In genomic region chr20:36519012-36519719, GRCh38 we compare ENCODE assay signal across 17 cellular contexts. TPM values are rescaled to one million over a fixed set of nuclear protein-coding genes. Genes with fewer than 3 reads are reported as not detected.
DNase-seq lines count a peak whose midpoint lies in the region; ATAC-seq, FAIRE-seq and TF ChIP-seq lines count a peak whose summit lies in the region.
"Had no signal": no experiment of that assay in that cellular context is flagged by ENCODE, and none has a peak within 500 bp of the region (broad histone marks: within the 10 kb centered on the region; RNA-seq: fewer than 3 reads in every experiment).

No MANE protein-coding gene starts in this region.

- POLR2A ChIA-PET in GM12878 (lab: Charles Lee), result interaction anchor here (0.6 kb wide), 2 partner anchors 88 to 349 kb away, joined by 5 read pairs; no protein-coding TSS in a partner anchor

- SMC1A ChIA-PET in GM12878 (lab: Charles Lee; ENCODE audit: uncharacterized antibody, unreplicated experiment), result interaction anchor here (1.3 kb wide), 1 partner anchor 202 kb away, joined by 3 read pairs; no protein-coding TSS in a partner anchor

- no peak for TF ChIP-seq POLR2A in GM12878 (IDR thresholded peaks at IDR 0.05; ENCODE audit: low read depth, low read length)

- H3K27me3 ChIP-seq in GM12878 (replicated peaks in 1 of 2; ENCODE audit: control insufficient read depth in 2 of 2, insufficient read depth in 2 of 2, low read length in 1 of 2), result no peaks in the 10 kb centered on the region

- no peak overlapping the region for H3K4me2 ChIP-seq in GM12878 (ENCODE audit: control insufficient read depth, insufficient read depth)

- CTCF ChIA-PET in GM12878 (lab: Yijun Ruan, JAX), result no interaction called here

- TF ChIP-seq CTCF in GM12865 (IDR thresholded peaks at IDR 0.05; ENCODE audit: insufficient read depth, low read depth, low read length, missing control alignments), result no peak
- TF ChIP-seq CTCF in GM12878 (IDR thresholded peaks at IDR 0.05 in 2 of 3, conservative IDR thresholded peaks at IDR 0.05 in 1 of 3; ENCODE audit: control insufficient read depth in 2 of 3, extremely low read depth in 1 of 3, insufficient read depth in 1 of 3, low read depth in 3 of 3, low read length in 3 of 3), result no peak

- H3K9ac ChIP-seq in GM12878 (ENCODE audit: control insufficient read depth, insufficient read depth, low read length), result no peak overlapping the region

- H3K9me3 ChIP-seq in GM12878 (replicated peaks; ENCODE audit: control insufficient read depth, insufficient read depth, low read length), result no peaks in the 10 kb centered on the region

- 0 out of 2 replicates have a peak, but pooled peaks cover 3% of the 10 kb centered on the region for H3K4me1 ChIP-seq in GM12878 (ENCODE audit: control insufficient read depth, insufficient read depth, low read length)

- no peaks in the 10 kb centered on the region for H4K20me1 ChIP-seq in GM12878 (ENCODE audit: control insufficient read depth, insufficient read depth)

- TF ChIP-seq RAD21 in GM12878 (IDR thresholded peaks at IDR 0.05; ENCODE audit: insufficient read depth, low read depth, low read length), result no peak

- peaks cover 0 to 9% of the 10 kb centered on the region in 2 experiments; a peak in 3 of 4 replicates for H3K36me3 ChIP-seq in GM12878 (ENCODE audit: control insufficient read depth in 2 of 2, insufficient read depth in 2 of 2, low read length in 1 of 2)

- BruUV-seq in GM12878 (replicated peaks; lab: Mats Ljungman, UMichigan), result no TSS peak

- DNase-seq in activated T-cell treated with anti-CD3 and anti-CD28 coated beads for 48 hours (ENCODE audit: low read depth) (peak; percentile 33), GM12865 (ENCODE audit: low read depth) (peak; percentile 43), HTR-8/SVneo (ENCODE audit: insufficient read length, low spot score) (no peak), GM12878 (ENCODE audit: low read depth, low spot score) (no peak), NCI-H187 treated with DMSO at 0.1 percent for 48 hours (lab: John Stamatoyannopoulos, UW) (no peak)
- DNase-seq in activated T-cell treated with anti-CD3 and anti-CD28 coated beads, Interleukin-2, amount 50 U/mL, for 1 hour, result no peak
- DNase-seq: DMS 273 treated with DMSO at 0.1 percent for 48 hours, GF-D8, NCI-H1048, NCI-H146, NCI-H2081 treated with DMSO at 0.1 percent for 48 hours, NCI-H510A, NCI-H774 had no signal

- in situ Hi-C loops in GM12878 (cut with MboI), result no loop called here

- H3K79me2 ChIP-seq in GM12878 (ENCODE audit: control insufficient read depth, insufficient read depth, low read length), result no peaks in the 10 kb centered on the region

- H3K27ac ChIP-seq in GM12878 (ENCODE audit: control insufficient read depth, insufficient read depth), result peak overlapping the region; percentile 6; the same call in 1 of the 2 replicates
- H3K27ac ChIP-seq: C4-2B, RWPE1 had no signal

- RAD21 ChIA-PET in GM12878 (lab: Charles Lee; ENCODE audit: unreplicated experiment), result no interaction called here

- H3K4me3 ChIP-seq in GM12865 (ENCODE audit: low read depth, low read length) (no peak overlapping the region), GM12878 (no peak overlapping the region)

- FAIRE-seq in HTR-8/SVneo (lab: Jason Lieb, UNC), result peak; percentile 31
- no peak for FAIRE-seq in GM12878 (lab: Jason Lieb, UNC)
- FAIRE-seq: H54 had no signal

- ATAC-seq in GM12878 (no peak), GM19397 (IDR thresholded peaks at IDR 0.05; ENCODE audit: unreplicated experiment) (no peak)

- no peak for TF ChIP-seq EP300 in GM12878 (IDR thresholded peaks at IDR 0.05; ENCODE audit: borderline replicate concordance in 1 of 2, control insufficient read depth in 1 of 2, low read depth in 2 of 2, low read length in 2 of 2)

- WGBS in GM12878 (ENCODE audit: insufficient coverage, insufficient replicate concordance, low lambda C conversion rate, missing lambda C conversion rate), result 40% methylated on average over 17 of the region's 17 CpGs

- no peak overlapping the region for H2AFZ ChIP-seq in GM12878 (ENCODE audit: control insufficient read depth, low read depth, low read length)

- intact Hi-C loops in GM12878 (cut with micrococcal nuclease; ENCODE audit: unreplicated experiment), result no loop called here

TF ChIP-seq in GM12878, 131 proteins besides CTCF, POLR2A, EP300 and RAD21 (continues in another document):
- TF ChIP-seq NKRF (conservative IDR thresholded peaks at IDR 0.05) (no peak), IKZF1 (conservative IDR thresholded peaks at IDR 0.05) (no peak), POLR2AphosphoS5 (IDR thresholded peaks at IDR 0.05; ENCODE audit: low read length) (no peak), BCL11A (IDR thresholded peaks at IDR 0.05; ENCODE audit: low read depth, low read length) (peak; percentile 30; the same call in 1 of the 2 replicates), HDAC2 (IDR thresholded peaks at IDR 0.05) (no peak), FOXM1 (IDR thresholded peaks at IDR 0.05; ENCODE audit: low read depth, low read length) (peak; percentile 79), NFIC (IDR thresholded peaks at IDR 0.05; ENCODE audit: low read depth, low read length) (peak; percentile 64; the same call in 1 of the 2 replicates), ETV6 (conservative IDR thresholded peaks at IDR 0.05 in 1 of 2, IDR thresholded peaks at IDR 0.05 in 1 of 2; ENCODE audit: borderline replicate concordance in 1 of 2, low read depth in 1 of 2) (no peak), RFX5 (IDR thresholded peaks at IDR 0.05; ENCODE audit: low read depth, low read length) (no peak), MTA2 (IDR thresholded peaks at IDR 0.05; ENCODE audit: low read depth) (no peak)
- TF ChIP-seq, protein P1, sequence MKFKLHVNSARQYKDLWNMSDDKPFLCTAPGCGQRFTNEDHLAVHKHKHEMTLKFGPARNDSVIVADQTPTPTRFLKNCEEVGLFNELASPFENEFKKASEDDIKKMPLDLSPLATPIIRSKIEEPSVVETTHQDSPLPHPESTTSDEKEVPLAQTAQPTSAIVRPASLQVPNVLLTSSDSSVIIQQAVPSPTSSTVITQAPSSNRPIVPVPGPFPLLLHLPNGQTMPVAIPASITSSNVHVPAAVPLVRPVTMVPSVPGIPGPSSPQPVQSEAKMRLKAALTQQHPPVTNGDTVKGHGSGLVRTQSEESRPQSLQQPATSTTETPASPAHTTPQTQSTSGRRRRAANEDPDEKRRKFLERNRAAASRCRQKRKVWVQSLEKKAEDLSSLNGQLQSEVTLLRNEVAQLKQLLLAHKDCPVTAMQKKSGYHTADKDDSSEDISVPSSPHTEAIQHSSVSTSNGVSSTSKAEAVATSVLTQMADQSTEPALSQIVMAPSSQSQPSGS (IDR thresholded peaks at IDR 0.05; ENCODE audit: low read length), result peak; percentile 29; the same call in 1 of the 2 replicates

RNA-seq across cellular contexts. Expression of gene MYL9, which starts 22.2 kb away (rescaled TPM):
- total RNA-seq in GM12878 (2013; cell fraction: nucleolus; rRNA removed), result 0.22 TPM in 1 of 2 replicates, not detected in the other
- total RNA-seq in GM12878 (2014; rRNA removed) (0.11 and 0.28 TPM in 2 replicates), GM12878 (2014; rRNA removed; fragmentation: Illumina TruSeq; extraction: Trizol) (0.37 and 0.54 TPM in 2 replicates), GM12878 (2021) (1.6 and 1.7 TPM in 2 replicates)
- 0.88 TPM for polyA plus RNA-seq in GM12878 (2011; ENCODE audit: low read depth)
- polyA plus RNA-seq in GM12878 (2011; rRNA removed) (not detected in 2 replicates), GM12878 (2014; fragmentation: Illumina TruSeq; extraction: Trizol) (0.66 TPM in 1 of 2 replicates, not detected in the other), GM12878 (2014; fragmentation: Nextera tagmentation; extraction: Ambion mirVana) (not detected), GM12878 (2014; rRNA removed) (0.56 and 0.64 TPM in 2 replicates), GM12878 (2016; fragmentation: Nextera tagmentation; extraction: Ambion mirVana) (under 1 TPM; 0.62 to 0.63 TPM)
- 0.03 TPM in 2 replicates for polyA plus RNA-seq in GM12878 (2011; cell fraction: cytosol; rRNA removed)
- not detected in 2 replicates for polyA plus RNA-seq in GM12878 (2011; cell fraction: nucleus; rRNA removed)
- 2.5 and 2.7 TPM in 2 replicates for polyA plus RNA-seq in GM12878 (2012)
- not detected in 2 replicates for polyA minus RNA-seq in GM12878 (2011; rRNA and poly(A)+ RNA removed)
- polyA minus RNA-seq in GM12878 (2011; cell fraction: cytosol; rRNA and poly(A)+ RNA removed), result not detected in 2 replicates
- polyA minus RNA-seq in GM12878 (2011; cell fraction: nucleus; rRNA and poly(A)+ RNA removed), result not detected in 2 replicates

RNA-seq across cellular contexts. Expression of gene TGIF2, which starts 54.2 kb away (rescaled TPM):
- 46.2 and 48.0 TPM in 2 replicates for total RNA-seq in GM12878 (2013; cell fraction: nucleolus; rRNA removed)
- total RNA-seq in GM12878 (2014; rRNA removed), result 37.2 and 38.7 TPM in 2 replicates
- total RNA-seq in GM12878 (2014; rRNA removed; fragmentation: Illumina TruSeq; extraction: Trizol), result 24.9 and 27.3 TPM in 2 replicates
- total RNA-seq in GM12878 (2021), result 43.5 and 47.1 TPM in 2 replicates
- 8.9 TPM for polyA plus RNA-seq in GM12878 (2011; ENCODE audit: low read depth)
- 31.1 and 36.1 TPM in 2 replicates for polyA plus RNA-seq in GM12878 (2011; rRNA removed)
- polyA plus RNA-seq in GM12878 (2011; cell fraction: cytosol; rRNA removed), result 42.5 and 47.7 TPM in 2 replicates
- 23.6 and 25.1 TPM in 2 replicates for polyA plus RNA-seq in GM12878 (2011; cell fraction: nucleus; rRNA removed)
- 15.7 and 21.9 TPM in 2 replicates for polyA plus RNA-seq in GM12878 (2012)
- polyA plus RNA-seq in GM12878 (2014; fragmentation: Illumina TruSeq; extraction: Trizol), result 40.6 and 51.9 TPM in 2 replicates
- polyA plus RNA-seq in GM12878 (2014; fragmentation: Nextera tagmentation; extraction: Ambion mirVana), result 10 to 100 TPM; 13.1 to 26.4 TPM
- polyA plus RNA-seq in GM12878 (2014; rRNA removed), result 37.7 and 40.4 TPM in 2 replicates
- 10 to 100 TPM; 26.4 to 38.0 TPM for polyA plus RNA-seq in GM12878 (2016; fragmentation: Nextera tagmentation; extraction: Ambion mirVana)
- 27.0 and 54.7 TPM in 2 replicates for polyA minus RNA-seq in GM12878 (2011; rRNA and poly(A)+ RNA removed)
- polyA minus RNA-seq in GM12878 (2011; cell fraction: cytosol; rRNA and poly(A)+ RNA removed), result 22.9 and 28.1 TPM in 2 replicates
- polyA minus RNA-seq in GM12878 (2011; cell fraction: nucleus; rRNA and poly(A)+ RNA removed), result 7.1 and 14.4 TPM in 2 replicates

Comparison
In these comparisons a context has a peak if more than half of its experiments do, and no peak if none do; other contexts are left out.
1. DNase-seq: peak in activated T-cell treated with anti-CD3 and anti-CD28 coated beads for 48 hours (single experiment) and GM12865 (single experiment); none in activated T-cell treated with anti-CD3 and anti-CD28 coated beads, Interleukin-2, amount 50 U/mL, for 1 hour (single experiment), HTR-8/SVneo (single experiment), GM12878 (single experiment) and NCI-H187 treated with DMSO at 0.1 percent for 48 hours (single experiment).